Comparison of ENCODE assay signal across 25 cellular contexts in the genomic region with DNA sequence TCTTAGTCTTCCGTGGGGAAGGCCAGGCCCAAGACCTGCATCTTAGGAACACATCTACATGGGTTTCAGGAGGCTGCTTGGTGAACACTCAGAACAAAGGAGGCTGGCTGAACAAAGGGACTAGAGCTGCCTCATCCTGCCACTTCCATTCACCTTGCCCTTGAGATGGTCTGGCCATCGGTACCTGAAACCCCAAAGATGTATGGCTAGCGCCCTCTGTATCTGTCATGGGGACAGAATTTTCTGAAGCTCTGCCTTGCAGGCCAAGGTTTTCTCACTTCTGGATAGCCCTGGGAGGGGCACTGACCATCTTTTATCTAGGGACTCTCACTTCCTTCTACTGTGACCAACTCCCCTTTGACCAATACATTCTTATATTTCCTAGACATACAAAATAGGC. TPM values are rescaled to one million over a fixed set of nuclear protein-coding genes. Genes with fewer than 3 reads are reported as not detected.
A peak's percentile ranks its signal among the peaks of the same experiment; 100 is the strongest.
DNase-seq lines count a peak whose midpoint lies in the region; ATAC-seq, FAIRE-seq and TF ChIP-seq lines count a peak whose summit lies in the region.
"Had no signal": no experiment of that assay in that cellular context is flagged by ENCODE, and none has a peak within 500 bp of the region (broad histone marks: within the 10 kb centered on the region; RNA-seq: fewer than 3 reads in every experiment).

No MANE protein-coding gene starts in this region.

- 81% methylated on average over 3 of the region's 3 CpGs; no CpG with 5 or more reads in 1 of the 2 experiments for WGBS in H1 (ENCODE audit: extremely low coverage in 1 of 2, insufficient coverage in 1 of 2, insufficient read length in 1 of 2, insufficient replicate concordance in 2 of 2, low coverage in 1 of 2, low lambda C conversion rate in 2 of 2, missing lambda C conversion rate in 1 of 2), 2 experiments
- WGBS in mammary epithelial cell (ENCODE audit: low coverage, missing lambda C conversion rate), result 39% methylated on average over 3 of the region's 3 CpGs
- 70 to 83% (median 74%) methylated on average over 3 of the region's 3 CpGs for WGBS in spleen, 5 donors

- H2BK120ac ChIP-seq in H1 (replicated peaks; ENCODE audit: low read depth, low read length), result no peak overlapping the region

- H3K27ac ChIP-seq in GM23338 (ENCODE audit: low read depth) (no peak overlapping the region), HCT116 (ENCODE audit: low read depth, low read length) (no peak overlapping the region), H1 (ENCODE audit: low read depth, low read length) (no peak overlapping the region), mammary epithelial cell (ENCODE audit: insufficient read depth, low read depth, low read length) (no peak overlapping the region), spleen (no peak overlapping the region)
- H3K27ac ChIP-seq: A549; BLaER1 treated with 17β-estradiol and CSF1 and Interleukin-3, amounts not matched to agents 10 nM and 100 nM had no signal

- H3K56ac ChIP-seq in H1 (replicated peaks; ENCODE audit: insufficient read length, low read depth, low read length), result no peak overlapping the region

- FAIRE-seq in H1 (lab: Jason Lieb, UNC), result peak; percentile 48
- FAIRE-seq: A549, D721Med, GM12891, GM18507 had no signal

- H3K4me2 ChIP-seq in GM23338, result no peak overlapping the region
- no peak overlapping the region for H3K4me2 ChIP-seq in HCT116 (ENCODE audit: low read length)
- H3K4me2 ChIP-seq in H1 (ENCODE audit: insufficient read depth in 1 of 2, low read depth in 2 of 2, low read length in 2 of 2), result no peak overlapping the region
- H3K4me2 ChIP-seq in mammary epithelial cell (ENCODE audit: insufficient read depth, low read depth, low read length), result no peak overlapping the region
- H3K4me2 ChIP-seq: A549; BLaER1 treated with 17β-estradiol and CSF1 and Interleukin-3, amounts not matched to agents 10 nM and 100 nM had no signal

- POLR2A ChIA-PET in HCT116 (lab: Charles Lee) (no interaction called here), H1 (lab: Charles Lee; ENCODE audit: partially characterized antibody) (no interaction called here)

- TF ChIP-seq RAD21 in HCT116 (IDR thresholded peaks at IDR 0.05; ENCODE audit: low read depth) (peak; percentile 10; the same call in 1 of the 2 replicates), H1 (IDR thresholded peaks at IDR 0.05 in 1 of 2, conservative IDR thresholded peaks at IDR 0.05 in 1 of 2; ENCODE audit: low read depth in 2 of 2, low read length in 2 of 2) (peak; percentile 44 to 52)

- H2BK15ac ChIP-seq in H1 (ENCODE audit: low read length), result no peak overlapping the region

- H3K4me1 Mint-ChIP-seq in GM23338, result peaks cover 9% of the 10 kb centered on the region
- H3K4me1 Mint-ChIP-seq: CD14-positive monocyte; CD8-positive, alpha-beta memory T cell had no signal

- H3K4me3 Mint-ChIP-seq in GM23338, result no peak overlapping the region
- H3K4me3 Mint-ChIP-seq: CD14-positive monocyte; CD4-positive, alpha-beta T cell; CD8-positive, alpha-beta memory T cell had no signal

- H3K9me3 Mint-ChIP-seq in GM23338, result no peaks in the 10 kb centered on the region; the same call in 2 of the 3 replicates
- H3K9me3 Mint-ChIP-seq: CD14-positive monocyte; CD4-positive, alpha-beta T cell; CD8-positive, alpha-beta memory T cell had no signal

- no peak overlapping the region for H2BK20ac ChIP-seq in H1 (ENCODE audit: low read length)

- H3K4me3 ChIP-seq in GM23338 (no peak overlapping the region), HCT116 (replicated peaks in 1 of 2; ENCODE audit: low read depth in 1 of 2, low read length in 2 of 2) (no peak overlapping the region), H1 (ENCODE audit: extremely low read depth in 1 of 4, insufficient read depth in 2 of 4, low read depth in 3 of 4, low read length in 4 of 4) (no peak overlapping the region), mammary epithelial cell (replicated peaks in 1 of 3; ENCODE audit: insufficient read depth in 1 of 3, low read depth in 2 of 3, low read length in 3 of 3) (no peak overlapping the region), spleen (no peak overlapping the region)
- H3K4me3 ChIP-seq: A549; BLaER1 treated with 17β-estradiol and CSF1 and Interleukin-3, amounts not matched to agents 10 nM and 100 nM; HAP-1 had no signal

- dilution Hi-C loops in mammary epithelial cell (cut with HindIII; ENCODE audit: low sequenced_read_pairs), result no loop called here

- TF ChIP-seq CTCF in GM23338 (conservative IDR thresholded peaks at IDR 0.05; ENCODE audit: low read depth in 2 of 2) (peak; percentile 8 to 62; a peak in 2 of 4 replicates), HCT116 (IDR thresholded peaks at IDR 0.05 in 2 of 3, conservative IDR thresholded peaks at IDR 0.05 in 1 of 3; ENCODE audit: borderline replicate concordance in 1 of 3, insufficient read depth in 1 of 3, low read depth in 2 of 3, low read length in 2 of 3) (no peak), H1 (IDR thresholded peaks at IDR 0.05; ENCODE audit: control extremely low read depth in 1 of 3, insufficient read depth in 1 of 3, low read depth in 1 of 3, low read length in 3 of 3) (peak; percentile 7 to 35 (median 30); a peak in 3 of 4 replicates), mammary epithelial cell (conservative IDR thresholded peaks at IDR 0.05 in 1 of 2, IDR thresholded peaks at IDR 0.05 in 1 of 2; ENCODE audit: extremely low read depth in 1 of 2, insufficient read depth in 1 of 2, low read depth in 1 of 2, low read length in 2 of 2) (no peak), spleen (IDR thresholded peaks at IDR 0.05 in 8 of 11, conservative IDR thresholded peaks at IDR 0.05 in 3 of 11) (no peak)

- no peak for TF ChIP-seq EP300 in H1 (IDR thresholded peaks at IDR 0.05; ENCODE audit: borderline replicate concordance in 1 of 2, low read depth in 2 of 2, low read length in 2 of 2)

- H2AK5ac ChIP-seq in H1 (ENCODE audit: low read depth, low read length), result no peak overlapping the region

- H4K5ac ChIP-seq in H1 (ENCODE audit: insufficient read length, low read depth, low read length), result no peak overlapping the region

- H3K79me1 ChIP-seq in H1 (ENCODE audit: low read depth, low read length), result no peaks in the 10 kb centered on the region

- no peaks in the 10 kb centered on the region for H3K23me2 ChIP-seq in H1 (ENCODE audit: low read depth, low read length)

- RAD21 ChIA-PET in HCT116 (lab: Charles Lee; ENCODE audit: low non-redundant PET in 1 of 2, low total read pairs in 2 of 2, uncharacterized antibody in 2 of 2, unreplicated experiment in 2 of 2), result no interaction called here

- H3K4ac ChIP-seq in H1 (replicated peaks; ENCODE audit: insufficient read length, low read depth, low read length), result no peak overlapping the region

- H3K9me2 ChIP-seq in GM23338 (ENCODE audit: insufficient read depth), result peaks cover 6% of the 10 kb centered on the region
- H3K9me2 ChIP-seq in HCT116 (ENCODE audit: insufficient read depth), result no peaks in the 10 kb centered on the region

- H2AFZ ChIP-seq in GM23338 (no peak overlapping the region), HCT116 (ENCODE audit: low read depth, low read length, poor library complexity, severe bottlenecking) (no peak overlapping the region), H1 (ENCODE audit: low read length) (no peak overlapping the region), mammary epithelial cell (ENCODE audit: low read depth, low read length) (no peak overlapping the region)

- TF ChIP-seq POLR2A in HCT116 (IDR thresholded peaks at IDR 0.05; ENCODE audit: borderline replicate concordance, extremely low read depth, insufficient read depth, insufficient read length) (no peak), H1 (IDR thresholded peaks at IDR 0.05; ENCODE audit: control extremely low read depth in 1 of 2, low read depth in 2 of 2, low read length in 2 of 2) (no peak), spleen (IDR thresholded peaks at IDR 0.05) (no peak)

- intact Hi-C loops in HCT116 (cut with micrococcal nuclease) (no loop called here), mammary epithelial cell (cut with micrococcal nuclease) (no loop called here), spleen (cut with DNase I; ENCODE audit: low total_unique reads) (no loop called here)

- H3K9me3 ChIP-seq in HCT116 (ENCODE audit: control insufficient read depth in 1 of 2, insufficient read depth in 1 of 2, low read depth in 1 of 2, low read length in 2 of 2) (no peaks in the 10 kb centered on the region), H1 (ENCODE audit: insufficient read depth in 2 of 2, low read depth in 1 of 2, low read length in 1 of 2) (no peaks in the 10 kb centered on the region), mammary epithelial cell (replicated peaks; ENCODE audit: insufficient read depth, low read length) (no peaks in the 10 kb centered on the region), spleen (no peaks in the 10 kb centered on the region)
- H3K9me3 ChIP-seq: A549, BE2C, HAP-1 had no signal

- H3K27ac Mint-ChIP-seq in GM23338, result no peak overlapping the region
- H3K27ac Mint-ChIP-seq: CD14-positive monocyte; CD4-positive, alpha-beta T cell had no signal

- no peaks in the 10 kb centered on the region for H3F3A ChIP-seq in GM23338 (replicated peaks; ENCODE audit: low read depth)

- H2BK5ac ChIP-seq in H1 (ENCODE audit: low read depth, low read length), result no peak overlapping the region

- H3K23ac ChIP-seq in H1 (ENCODE audit: insufficient read length), result no peak overlapping the region

- H3K14ac ChIP-seq in H1 (ENCODE audit: insufficient read length), result no peak overlapping the region

- H3K27me3 ChIP-seq in GM23338 (ENCODE audit: insufficient read depth), result no peaks in the 10 kb centered on the region
- peaks cover 38% of the 10 kb centered on the region; the same call in 1 of the 2 replicates for H3K27me3 ChIP-seq in HCT116 (ENCODE audit: insufficient read depth, low read length)
- no peaks in the 10 kb centered on the region; a peak in 1 of 7 replicates for H3K27me3 ChIP-seq in H1 (replicated peaks in 1 of 4; ENCODE audit: control insufficient read depth in 3 of 4, extremely low read depth in 1 of 4, insufficient read depth in 3 of 4, low read length in 3 of 4)
- H3K27me3 ChIP-seq in mammary epithelial cell (ENCODE audit: insufficient read depth, low read length), result no peaks in the 10 kb centered on the region
- H3K27me3 ChIP-seq in spleen (replicated peaks in 1 of 7), result peaks cover 0 to 58% (median 0%) of the 10 kb centered on the region in 7 donors
- H3K27me3 ChIP-seq: BE2C; BLaER1 treated with 17β-estradiol and CSF1 and Interleukin-3, amounts not matched to agents 10 nM and 100 nM had no signal

- H3K79me2 ChIP-seq in GM23338 (replicated peaks; ENCODE audit: insufficient read depth) (no peaks in the 10 kb centered on the region), HCT116 (ENCODE audit: insufficient read depth, low read length) (no peaks in the 10 kb centered on the region), H1 (ENCODE audit: control insufficient read depth in 1 of 2, insufficient read depth in 2 of 2, low read length in 2 of 2) (no peaks in the 10 kb centered on the region), mammary epithelial cell (ENCODE audit: insufficient read depth, low read length) (no peaks in the 10 kb centered on the region)

- no peaks in the 10 kb centered on the region for H3K4me1 ChIP-seq in GM23338 (ENCODE audit: insufficient read depth)
- H3K4me1 ChIP-seq in HCT116 (ENCODE audit: control insufficient read depth in 1 of 2, insufficient read depth in 2 of 2, low read length in 2 of 2), result no peaks in the 10 kb centered on the region
- H3K4me1 ChIP-seq in H1 (replicated peaks in 1 of 4; ENCODE audit: control insufficient read depth in 3 of 4, insufficient read depth in 4 of 4, low read length in 3 of 4), result no peaks in the 10 kb centered on the region; a peak in 1 of 7 replicates
- H3K4me1 ChIP-seq in mammary epithelial cell (ENCODE audit: insufficient read depth, low read length), result no peaks in the 10 kb centered on the region
- H3K4me1 ChIP-seq in spleen, result peaks cover 0 to 5% (median 0%) of the 10 kb centered on the region in 6 donors
- H3K4me1 ChIP-seq: A549, BE2C, HAP-1 had no signal

- H3K36me3 Mint-ChIP-seq in GM23338 (ENCODE audit: low read depth), result no peaks in the 10 kb centered on the region
- H3K36me3 Mint-ChIP-seq: CD14-positive monocyte; CD8-positive, alpha-beta memory T cell had no signal

- no peak overlapping the region for H2BK12ac ChIP-seq in H1 (ENCODE audit: low read depth, low read length)

- H3K36me3 ChIP-seq in GM23338 (ENCODE audit: insufficient read depth) (no peaks in the 10 kb centered on the region), HCT116 (ENCODE audit: control insufficient read depth in 1 of 2, insufficient read depth in 2 of 2, low read length in 2 of 2) (no peaks in the 10 kb centered on the region), H1 (ENCODE audit: control insufficient read depth in 2 of 4, insufficient read depth in 4 of 4, low read length in 3 of 4) (no peaks in the 10 kb centered on the region), mammary epithelial cell (ENCODE audit: insufficient read depth, low read length) (no peaks in the 10 kb centered on the region), spleen (no peaks in the 10 kb centered on the region)
- H3K36me3 ChIP-seq: BE2C; BLaER1 treated with 17β-estradiol and CSF1 and Interleukin-3, amounts not matched to agents 10 nM and 100 nM; HAP-1 had no signal

- DNase-seq in GM23338 (ENCODE audit: low spot score) (no peak), HCT116 (ENCODE audit: low read depth, low spot score) (no peak), H1 (ENCODE audit: low read depth in 1 of 2, low spot score in 2 of 2) (no peak), iPS-NIHi7 (ENCODE audit: extremely low spot score) (peak; percentile 29), mammary epithelial cell (no peak), spleen (no peak)
- no peak for DNase-seq in activated CD4-positive, alpha-beta T cell treated with anti-CD3 and anti-CD28 coated beads for 1 hour
- DNase-seq: 8988T; ACHN; AML-193; BE2C; CD4-positive, alpha-beta T cell; CD8-positive, alpha-beta memory T cell; DMS 273 treated with DMSO at 0.1 percent for 48 hours; DMS79 treated with DMSO at 0.1 percent for 48 hours; GF-D8; GOT3 had no signal

- in situ Hi-C loops in mammary epithelial cell (cut with MboI; ENCODE audit: low sequenced_read_pairs in 2 of 2), result no loop called here

- no peak for ATAC-seq in GM23338
- no peak for ATAC-seq in HCT116
- ATAC-seq: A549 had no signal

- no peak overlapping the region for H4K91ac ChIP-seq in H1 (replicated peaks; ENCODE audit: insufficient read length, low read length)

- H3K18ac ChIP-seq in H1 (ENCODE audit: extremely low read depth, low read length), result no peak overlapping the region

- H3K9ac ChIP-seq in HCT116 (ENCODE audit: low read length), result no peak overlapping the region
- no peak overlapping the region for H3K9ac ChIP-seq in H1 (replicated peaks in 1 of 4; ENCODE audit: extremely low read depth in 1 of 4, low read depth in 3 of 4, low read length in 3 of 4)
- H3K9ac ChIP-seq in mammary epithelial cell (ENCODE audit: insufficient read depth, low read length), result no peak overlapping the region
- H3K9ac ChIP-seq: BLaER1 treated with 17β-estradiol and CSF1 and Interleukin-3, amounts not matched to agents 10 nM and 100 nM had no signal

- CTCF ChIA-PET in HCT116 (lab: Charles Lee) (no interaction called here), H1 (lab: Charles Lee; ENCODE audit: partially characterized antibody) (interaction anchor here (0.7 to 2.4 kb wide), 6 partner anchors 22 to 514 kb away, joined by 3 to 6 read pairs (median 3); no protein-coding TSS in a partner anchor), mammary epithelial cell (lab: Charles Lee; ENCODE audit: low non-redundant PET) (no interaction called here)

- no peaks in the 10 kb centered on the region for H4K20me1 ChIP-seq in GM23338 (replicated peaks; ENCODE audit: insufficient read depth)
- no peaks in the 10 kb centered on the region for H4K20me1 ChIP-seq in HCT116 (ENCODE audit: insufficient read depth)
- H4K20me1 ChIP-seq in H1 (replicated peaks in 1 of 2; ENCODE audit: control insufficient read depth in 1 of 2, insufficient read depth in 2 of 2, low read length in 2 of 2), result no peaks in the 10 kb centered on the region
- H4K20me1 ChIP-seq in mammary epithelial cell (ENCODE audit: insufficient read depth, low read length), result no peaks in the 10 kb centered on the region
- H4K20me1 ChIP-seq: BLaER1 treated with 17β-estradiol and CSF1 and Interleukin-3, amounts not matched to agents 10 nM and 100 nM had no signal

- no peak overlapping the region for H4K8ac ChIP-seq in H1 (ENCODE audit: extremely low read depth, insufficient read depth, low read length)

- peaks cover 4% of the 10 kb centered on the region for H3K27me3 Mint-ChIP-seq in GM23338 (ENCODE audit: insufficient read depth, low read depth, poor library complexity)

- BruUV-seq in HCT116 (replicated peaks; lab: Mats Ljungman, UMichigan), result no TSS peak
- no TSS peak for BruUV-seq in mammary epithelial cell (replicated peaks; lab: Mats Ljungman, UMichigan)

RNA-seq across cellular contexts. Expression of a gene that starts 55.4 kb away (rescaled TPM):
- 2.8 and 2.9 TPM in 2 replicates for total RNA-seq in GM23338 (2014; rRNA removed; shearing (Covaris generic))
- 0.23 and 0.31 TPM in 2 replicates for polyA plus RNA-seq in GM23338 (2016; fragmentation: Nextera tagmentation; extraction: Ambion mirVana)
- not detected for total RNA-seq in HCT116 (2021; ENCODE audit: unreplicated experiment)
- polyA plus RNA-seq in HCT116 (2012), result not detected in 2 replicates
- total RNA-seq in H1 (2021; fragmentation: NEBNext Ultra II Directional; extraction: Animal tissue kit (Norgen Biotek cat#: 25700)), result 3.4 and 3.7 TPM in 2 replicates
- 2.1 and 2.5 TPM in 2 replicates for polyA plus RNA-seq in H1 (2011; rRNA removed)
- polyA plus RNA-seq in H1 (2011; cell fraction: cytosol; rRNA removed), result 1.9 TPM
- polyA plus RNA-seq in H1 (2011; cell fraction: nucleus; rRNA removed), result 3.8 TPM
- 1.5 to 1.9 TPM (median 1.8 TPM) in 4 replicates for polyA plus RNA-seq in H1 (2012, experiment 1 of 2)
- polyA plus RNA-seq in H1 (2012, experiment 2 of 2), result 0.63 TPM
- polyA plus RNA-seq in H1 (2013, experiment 1 of 2), result 2.3 TPM
- 2.1 TPM for polyA plus RNA-seq in H1 (2013, experiment 2 of 2)
- polyA minus RNA-seq in H1 (2011; rRNA and poly(A)+ RNA removed), result 7.3 and 7.4 TPM in 2 replicates
- 1.8 TPM for polyA minus RNA-seq in H1 (2011; cell fraction: cytosol; rRNA and poly(A)+ RNA removed)
- 2.9 TPM for polyA minus RNA-seq in H1 (2011; cell fraction: nucleus; rRNA and poly(A)+ RNA removed)
- not detected for total RNA-seq in mammary epithelial cell
- polyA plus RNA-seq in mammary epithelial cell, result not detected
- polyA minus RNA-seq in mammary epithelial cell, result not detected
- total RNA-seq in spleen, result under 1 TPM; 0.09 to 0.57 (median 0.20) TPM
- under 1 TPM; 0.09 to 0.74 (median 0.11) TPM for polyA plus RNA-seq in spleen
- total RNA-seq: CD4-positive, alpha-beta T cell; CD8-positive, alpha-beta memory T cell; G401 had no signal
- polyA plus RNA-seq: A549; CD14-positive monocyte; CD8-positive, alpha-beta memory T cell had no signal

Comparison
In these comparisons a context has a peak if more than half of its experiments do, and no peak if none do; other contexts are left out.
1. CTCF ChIP-seq: peak in GM23338 (2 of 2) and H1 (3 of 3); none in HCT116 (0 of 3), mammary epithelial cell (0 of 2) and spleen (0 of 11).